Comparison of ENCODE assay signal across 9 cellular contexts in the genomic region with DNA sequence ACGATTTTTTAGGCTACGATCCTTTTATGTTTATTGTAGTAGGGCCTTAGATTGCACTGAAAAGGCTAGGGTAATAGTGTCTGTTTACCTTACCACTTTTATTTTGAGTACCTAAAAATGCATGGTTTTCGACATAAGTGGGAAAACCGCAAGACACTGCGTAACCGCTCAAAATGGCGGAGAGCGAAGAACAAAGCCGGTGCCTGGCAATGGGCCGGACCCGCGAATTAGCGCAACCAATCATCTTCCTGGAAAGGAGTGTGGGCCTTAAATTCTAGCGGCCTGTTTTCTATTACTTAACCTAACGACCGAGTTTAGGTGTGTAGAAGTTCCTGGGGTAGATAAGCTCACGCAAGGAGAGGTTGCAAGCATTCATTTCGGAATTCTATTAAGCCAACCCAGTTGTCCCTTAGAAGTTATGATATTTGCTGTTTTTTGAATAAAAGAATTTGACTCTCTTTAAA.
A peak's percentile ranks its signal among the peaks of the same experiment; 100 is the strongest.
DNase-seq lines count a peak whose midpoint lies in the region; ATAC-seq and TF ChIP-seq lines count a peak whose summit lies in the region.
"Had no signal": no experiment of that assay in that cellular context is flagged by ENCODE, and none has a peak within 500 bp of the region (broad histone marks: within the 10 kb centered on the region; RNA-seq: fewer than 3 reads in every experiment).

No MANE protein-coding gene starts in this region.

- intact Hi-C loops in CD4-positive, alpha-beta T cell (cut with DNase I, micrococcal nuclease): loop anchor here (1.0 to 10.0 kb wide), 4 partner anchors 11 to 930 kb away; a partner anchor contains a TSS
- intact Hi-C loops in upper lobe of right lung (cut with DNase I): no loop called here

- H3K27ac ChIP-seq in CD4-positive, alpha-beta T cell (ENCODE audit: low read depth, low read length): peak overlapping the region; percentile 89
- peak overlapping the region; percentile 94 for H3K27ac ChIP-seq in upper lobe of right lung

- H3K27ac Mint-ChIP-seq in CD4-positive, alpha-beta T cell: no peak overlapping the region
- H3K27ac Mint-ChIP-seq: T-helper 1 cell treated with Interleukin-12 subunit alpha and Interleukin-12 subunit beta and Interleukin-4 antibody, amounts not matched to agents 30 μg/mL and 1 μg/mL, for 36 hours had no signal

- peak overlapping the region; percentile 61 for H3K4me3 ChIP-seq in upper lobe of right lung

- H3K4me1 ChIP-seq in upper lobe of right lung: peaks cover 6% of the 10 kb centered on the region

- H3K27me3 ChIP-seq in CD4-positive, alpha-beta T cell (ENCODE audit: control insufficient read depth, insufficient read depth, low read length): no peaks in the 10 kb centered on the region
- H3K27me3 ChIP-seq in upper lobe of right lung: peaks cover 43% of the 10 kb centered on the region

- POLR2A ChIA-PET in CD4-positive, alpha-beta T cell (lab: Charles Lee): interaction anchor here (0.6 to 21.3 kb wide), 54 partner anchors 8 to 1688 kb away, joined by 3 to 1838 read pairs (median 6); a partner anchor contains a TSS

- H3K4me3 Mint-ChIP-seq in CD4-positive, alpha-beta T cell: no peak overlapping the region
- H3K4me3 Mint-ChIP-seq: T-helper 1 cell treated with Interleukin-12 subunit alpha and Interleukin-12 subunit beta and Interleukin-4 antibody, amounts not matched to agents 30 μg/mL and 1 μg/mL, for 36 hours had no signal

- peak; percentile 67 to 87 (median 76) for DNase-seq in CD4-positive, alpha-beta T cell
- DNase-seq in LoVo (ENCODE audit: low spot score) (peak; percentile 84), RPMI8226 (peak; percentile 95), activated gamma-delta T cell (lab: John Stamatoyannopoulos, UW) (peak; percentile 39), globus pallidus (ENCODE audit: low spot score) (peak; percentile 70), occipital lobe (lab: John Stamatoyannopoulos, UW) (peak; percentile 40), upper lobe of right lung (peak; percentile 86)

- no peaks in the 10 kb centered on the region for H3K9me3 ChIP-seq in CD4-positive, alpha-beta T cell (ENCODE audit: control insufficient read depth, low read length)
- H3K9me3 ChIP-seq in upper lobe of right lung: no peaks in the 10 kb centered on the region

- peak; percentile 64 for ATAC-seq in CD4-positive, alpha-beta T cell (ENCODE audit: poor library complexity)
- ATAC-seq in GM21381 (IDR thresholded peaks at IDR 0.05; ENCODE audit: unreplicated experiment): peak; percentile 43
- peak; percentile 84 for ATAC-seq in upper lobe of right lung

- peaks cover 1% of the 10 kb centered on the region for H3K4me1 Mint-ChIP-seq in CD4-positive, alpha-beta T cell (ENCODE audit: low read depth)

- H3K9me3 Mint-ChIP-seq in CD4-positive, alpha-beta T cell: no peaks in the 10 kb centered on the region
- H3K9me3 Mint-ChIP-seq: T-helper 1 cell treated with Interleukin-12 subunit alpha and Interleukin-12 subunit beta and Interleukin-4 antibody, amounts not matched to agents 30 μg/mL and 1 μg/mL, for 36 hours had no signal

- H3K27me3 Mint-ChIP-seq in CD4-positive, alpha-beta T cell: no peaks in the 10 kb centered on the region

- CTCF ChIA-PET in CD4-positive, alpha-beta T cell (lab: Charles Lee): interaction anchor here (1.0 to 4.2 kb wide), 6 partner anchors 11 to 1605 kb away, joined by 3 to 26 read pairs (median 5); a partner anchor contains a TSS

- peaks cover 12% of the 10 kb centered on the region for H3K36me3 Mint-ChIP-seq in CD4-positive, alpha-beta T cell (ENCODE audit: low read depth)

- no peaks in the 10 kb centered on the region for H3K36me3 ChIP-seq in upper lobe of right lung

- no peak for TF ChIP-seq CTCF in CD4-positive, alpha-beta T cell (IDR thresholded peaks at IDR 0.05)
- TF ChIP-seq CTCF in upper lobe of right lung (IDR thresholded peaks at IDR 0.05): no peak

Comparison
In these comparisons a context has a peak if more than half of its experiments do, and no peak if none do; other contexts are left out.
1. Peak in every context shown above with its lines: DNase-seq, ATAC-seq, H3K4me3 ChIP-seq and H3K27ac ChIP-seq.
2. DNase-seq: peak in every context shown above with its lines; median percentile 95 in RPMI8226; 86 in upper lobe of right lung; 84 in LoVo; 76 in CD4-positive, alpha-beta T cell; 70 in globus pallidus; 40 in occipital lobe; 39 in activated gamma-delta T cell.